In genomic region chr13:40651866-40652587, GRCh38 we compare ENCODE assay signal across 10 cellular contexts. TPM values are rescaled to one million over a fixed set of nuclear protein-coding genes. Genes with fewer than 3 reads are reported as not detected.
A peak's percentile ranks its signal among the peaks of the same experiment; 100 is the strongest.
DNase-seq lines count a peak whose midpoint lies in the region; ATAC-seq and TF ChIP-seq lines count a peak whose summit lies in the region.
"Had no signal": no experiment of that assay in that cellular context is flagged by ENCODE, and none has a peak within 500 bp of the region (broad histone marks: within the 10 kb centered on the region; RNA-seq: fewer than 3 reads in every experiment).

No MANE protein-coding gene starts in this region.

- H3K4me1 ChIP-seq in HUES48 (ENCODE audit: control insufficient read depth, insufficient read depth, low read length) (peaks cover 73% of the 10 kb centered on the region), liver (ENCODE audit: control insufficient read depth in 4 of 4, insufficient read depth in 4 of 4, low read length in 3 of 4) (peaks cover 6 to 44% (median 23%) of the 10 kb centered on the region in 4 donors)

- no peak for TF ChIP-seq CTCF in liver (IDR thresholded peaks at IDR 0.05; ENCODE audit: low read depth, low read length, missing input control)

- peak; percentile 22 for ATAC-seq in GM18858 (IDR thresholded peaks at IDR 0.05; ENCODE audit: unreplicated experiment)
- ATAC-seq in GM21576 (IDR thresholded peaks at IDR 0.05; ENCODE audit: unreplicated experiment) = peak; percentile 21

- peak overlapping the region; percentile 94 for H3K27ac ChIP-seq in HUES48 (ENCODE audit: low read depth, low read length)
- no peak overlapping the region for H3K27ac ChIP-seq in liver (ENCODE audit: low read depth in 1 of 2, low read length in 2 of 2)
- H3K27ac ChIP-seq: HL-60 had no signal

- DNase-seq in HuH-7 (ENCODE audit: low spot score) = no peak
- DNase-seq in amygdala (lab: John Stamatoyannopoulos, UW) = no peak
- no peak for DNase-seq in NCI-H526 (lab: John Stamatoyannopoulos, UW)
- DNase-seq: adrenal gland, erythroblast had no signal

- no peaks in the 10 kb centered on the region for H3K27me3 ChIP-seq in HUES48 (ENCODE audit: control insufficient read depth, insufficient read depth, low read length)
- no peaks in the 10 kb centered on the region for H3K27me3 ChIP-seq in liver (ENCODE audit: control insufficient read depth in 4 of 4, insufficient read depth in 4 of 4, low read length in 3 of 4)
- H3K27me3 ChIP-seq: adrenal gland had no signal

- H3K4me3 ChIP-seq in HUES48 (ENCODE audit: low read depth, low read length) = peak overlapping the region; percentile 22
- H3K4me3 ChIP-seq in liver (ENCODE audit: low read depth in 1 of 3, low read length in 3 of 3) = no peak overlapping the region
- H3K4me3 ChIP-seq: adrenal gland had no signal

- no peaks in the 10 kb centered on the region for H3K9me3 ChIP-seq in HUES48 (ENCODE audit: control insufficient read depth, insufficient read depth, low read length)
- no peaks in the 10 kb centered on the region for H3K9me3 ChIP-seq in liver (ENCODE audit: control insufficient read depth in 4 of 4, low read length in 3 of 4)
- H3K9me3 ChIP-seq: adrenal gland had no signal

- H3K9ac ChIP-seq in HUES48 (ENCODE audit: low read depth, low read length) = peak overlapping the region; percentile 52
- H3K9ac ChIP-seq in liver (ENCODE audit: low read depth in 1 of 2, low read length in 2 of 2) = no peak overlapping the region

- TF ChIP-seq RAD21 in liver (IDR thresholded peaks at IDR 0.05) = peak; percentile 28 to 63

- 56% methylated on average over 14 of the region's 14 CpGs for WGBS in liver

- H3K36me3 ChIP-seq in HUES48 (ENCODE audit: control insufficient read depth, insufficient read depth, low read length) (no peaks in the 10 kb centered on the region), liver (ENCODE audit: control insufficient read depth in 4 of 4, insufficient read depth in 3 of 4, low read depth in 1 of 4, low read length in 3 of 4) (no peaks in the 10 kb centered on the region)
- H3K36me3 ChIP-seq: adrenal gland had no signal

TF ChIP-seq in liver, 16 proteins besides CTCF, POLR2A, EP300 and RAD21:
- no peak for TF ChIP-seq GABPA (IDR thresholded peaks at IDR 0.05 in 1 of 2, conservative IDR thresholded peaks at IDR 0.05 in 1 of 2)
- TF ChIP-seq YY1 (IDR thresholded peaks at IDR 0.05) = peak; percentile 72
- TF ChIP-seq RXRA (IDR thresholded peaks at IDR 0.05) = peak; percentile 55 to 59
- peak; percentile 39 for TF ChIP-seq ZBTB33 (IDR thresholded peaks at IDR 0.05)
- TF ChIP-seq FOXA1 (IDR thresholded peaks at IDR 0.05) = peak; percentile 35
- TF ChIP-seq SP1 (IDR thresholded peaks at IDR 0.05) = peak; percentile 50
- TF ChIP-seq FOXA2 (IDR thresholded peaks at IDR 0.05) = no peak
- no peak for TF ChIP-seq HNF4G (IDR thresholded peaks at IDR 0.05)
- TF ChIP-seq, protein P1, sequence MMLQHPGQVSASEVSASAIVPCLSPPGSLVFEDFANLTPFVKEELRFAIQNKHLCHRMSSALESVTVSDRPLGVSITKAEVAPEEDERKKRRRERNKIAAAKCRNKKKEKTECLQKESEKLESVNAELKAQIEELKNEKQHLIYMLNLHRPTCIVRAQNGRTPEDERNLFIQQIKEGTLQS (IDR thresholded peaks at IDR 0.05) = peak; percentile 15
- peak; percentile 52 to 62 for TF ChIP-seq HNF4A (conservative IDR thresholded peaks at IDR 0.05)

RNA-seq across cellular contexts. Expression of gene FOXO1, which starts 14.4 kb away (rescaled TPM):
- total RNA-seq in liver = 10 to 100 TPM in 1 of 2 donors, 1 to 10 TPM in 1; 6.4 to 23.6 TPM
- polyA plus RNA-seq in liver = 10 to 100 TPM in 1 of 2 donors, 1 to 10 TPM in 1; 5.4 to 10.8 TPM
